Comparison of ENCODE assay signal across 19 cellular contexts in genomic region chr19:28701491-28701890, GRCh38.
A peak's percentile ranks its signal among the peaks of the same experiment; 100 is the strongest.
DNase-seq lines count a peak whose midpoint lies in the region; TF ChIP-seq lines count a peak whose summit lies in the region.
"Had no signal": no experiment of that assay in that cellular context is flagged by ENCODE, and none has a peak within 500 bp of the region (broad histone marks: within the 10 kb centered on the region; RNA-seq: fewer than 3 reads in every experiment).

No MANE protein-coding gene starts in this region.

- POLR2A ChIA-PET in AG04449 (lab: Yijun Ruan, JAX): no interaction called here

- in situ Hi-C loops in astrocyte of the cerebellum (cut with HindIII; ENCODE audit: low sequenced_read_pairs): no loop called here

- TF ChIP-seq CTCF in AG04449 (IDR thresholded peaks at IDR 0.05; ENCODE audit: insufficient read depth, low read length, missing control alignments): no peak
- no peak for TF ChIP-seq CTCF in astrocyte of the cerebellum (IDR thresholded peaks at IDR 0.05; ENCODE audit: low read depth, low read length, missing control alignments)

- no peak overlapping the region for H3K4me3 ChIP-seq in AG04449 (ENCODE audit: low read depth, low read length)
- no peak overlapping the region for H3K4me3 ChIP-seq in astrocyte of the cerebellum (ENCODE audit: low read depth, low read length)

- CTCF ChIA-PET in AG04449 (lab: Yijun Ruan, JAX): no interaction called here

- DNase-seq in AG04449 (ENCODE audit: low read depth, low spot score): peak; percentile 28
- peak; percentile 28 for DNase-seq in HT1080 (ENCODE audit: low read depth)
- peak; percentile 59 for DNase-seq in astrocyte of the cerebellum (ENCODE audit: low read depth)
- peak; percentile 17 for DNase-seq in myocyte (ENCODE audit: low read depth)
- DNase-seq in NCI-H2196 (lab: John Stamatoyannopoulos, UW; ENCODE audit: unreplicated experiment): no peak
- no peak for DNase-seq in NCI-H345 treated with DMSO at 0.1 percent for 48 hours (lab: John Stamatoyannopoulos, UW; ENCODE audit: unreplicated experiment)
- DNase-seq in activated naive CD4-positive, alpha-beta T cell (lab: John Stamatoyannopoulos, UW): no peak
- DNase-seq in SHP77 (lab: John Stamatoyannopoulos, UW): no peak
- DNase-seq: brain microvascular endothelial cell; CD4-positive, alpha-beta memory T cell; dermis blood vessel endothelial cell; DMS79 treated with DMSO at 0.1 percent for 48 hours; H7; hypothalamus; NCI-H1436 treated with DMSO at 0.1 percent for 48 hours; NCI-H2171; NCI-H69; substantia nigra; T-cell had no signal

Comparison
In these comparisons a context has a peak if more than half of its experiments do, and no peak if none do; other contexts are left out.
1. DNase-seq: peak in AG04449 (single experiment), HT1080 (single experiment), astrocyte of the cerebellum (single experiment) and myocyte (single experiment); none in NCI-H2196 (single experiment), NCI-H345 treated with DMSO at 0.1 percent for 48 hours (single experiment), activated naive CD4-positive, alpha-beta T cell (0 of 4) and SHP77 (0 of 2).